26 cellular contexts compared by ENCODE assay signal in genomic region chr7:24251568-24251967, GRCh38. TPM values are rescaled to one million over a fixed set of nuclear protein-coding genes. Genes with fewer than 3 reads are reported as not detected.
"Had no signal": no experiment of that assay in that cellular context is flagged by ENCODE, and none has a peak within 500 bp of the region (broad histone marks: within the 10 kb centered on the region; RNA-seq: fewer than 3 reads in every experiment).

No MANE protein-coding gene starts in this region.

- H3K27me3 ChIP-seq: neural progenitor cell, ovary, right lobe of liver, sigmoid colon, stomach, thyroid gland, tibial nerve, upper lobe of left lung, vagina had no signal

- H3K79me2 ChIP-seq: parathyroid adenoma had no signal

- H3K4me2 ChIP-seq: neural progenitor cell had no signal

- H3K9ac ChIP-seq: neural progenitor cell, parathyroid adenoma had no signal

- H3K9me3 ChIP-seq: ovary, right lobe of liver, thyroid gland, vagina had no signal

- H3K4me3 ChIP-seq: neural progenitor cell, ovary, psoas muscle, right lobe of liver, sigmoid colon, stomach, thoracic aorta, thyroid gland, tibial nerve, upper lobe of left lung, vagina had no signal

- H3K36me3 ChIP-seq: neural progenitor cell, ovary, right lobe of liver, sigmoid colon, stomach, thoracic aorta, thyroid gland, tibial nerve, upper lobe of left lung, vagina had no signal

- ATAC-seq: natural killer cell; psoas muscle; right cardiac atrium; right lobe of liver; stimulated activated effector memory CD8-positive, alpha-beta T cell treated with anti-CD3 and anti-CD28 coated beads, Interleukin-12 subunit alpha, Interleukin-12 subunit beta, amount 100 ng/mL, for 72 hours; stimulated activated naive B cell treated with anti-CD40 and anti-IgM and Interleukin-4, amounts not matched to agents 10 μg/mL and 1 μg/mL and 100 μg/mL, for 72 hours had no signal

- H3K27ac ChIP-seq: neural progenitor cell, ovary, parathyroid adenoma, psoas muscle, right lobe of liver, sigmoid colon, stomach, thoracic aorta, thyroid gland, tibial nerve, upper lobe of left lung, vagina had no signal

- H2AFZ ChIP-seq: neural progenitor cell, parathyroid adenoma had no signal

- H3K4me1 ChIP-seq: neural progenitor cell, parathyroid adenoma, psoas muscle, right lobe of liver, sigmoid colon, stomach, thyroid gland, tibial nerve, upper lobe of left lung, vagina had no signal

- DNase-seq: natural killer cell; occipital lobe; ovary; posterior cingulate gyrus; psoas muscle; right cardiac atrium; right lobe of liver; sigmoid colon; small intestine; stimulated activated CD4-positive, alpha-beta T cell treated with anti-CD3 and anti-CD28 coated beads, Interleukin-15, amount 100 ng/mL, for 24 hours; stimulated activated CD4-positive, alpha-beta T cell treated with anti-CD3 and anti-CD28 coated beads, Interleukin-2, amount 100 ng/mL, for 24 hours; stimulated activated CD4-positive, alpha-beta T cell treated with anti-CD3 and anti-CD28 coated beads, Interleukin-2, amount 100 ng/mL, for 48 hours; stimulated activated CD4-positive, alpha-beta T cell treated with anti-CD3 and anti-CD28 coated beads, Interleukin-4, amount 100 ng/mL, for 24 hours; stimulated activated naive B cell treated with anti-CD40 and anti-IgM and Interleukin-4, amounts not matched to agents 10 μg/mL and 1 μg/mL and 100 μg/mL, for 72 hours; stimulated activated naive CD4-positive, alpha-beta T cell treated with Interleukin-2 at 50 U/mL for 16 hours; stomach; thyroid gland; trophoblast cell; upper lobe of left lung had no signal

RNA-seq across cellular contexts. Expression of gene NPY, which starts 32.4 kb away (rescaled TPM):
- polyA plus RNA-seq: neural cell, ovary had no signal
